ENCODE assay signal across 19 cellular contexts in the genomic region with DNA sequence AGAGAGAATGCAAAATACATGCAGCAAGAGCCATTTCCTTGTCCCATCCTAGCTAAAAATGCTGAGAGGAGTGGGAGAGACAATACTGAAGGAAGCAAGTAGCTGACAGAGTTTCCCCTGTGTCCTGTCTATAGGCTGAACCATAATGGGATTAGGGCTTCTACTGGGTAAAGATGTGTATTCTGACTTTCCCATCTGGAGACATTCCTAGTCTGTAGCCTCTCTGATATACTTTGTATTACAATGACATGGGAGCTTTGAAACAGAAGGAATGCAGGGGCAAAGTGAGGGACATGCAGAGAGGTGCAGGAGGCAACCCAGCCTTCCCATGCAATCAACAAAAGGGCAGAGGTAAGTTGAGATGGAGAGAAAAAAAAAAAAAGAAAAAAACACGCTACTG. TPM values are rescaled to one million over a fixed set of nuclear protein-coding genes. Genes with fewer than 3 reads are reported as not detected.
"Had no signal": no experiment of that assay in that cellular context is flagged by ENCODE, and none has a peak within 500 bp of the region (broad histone marks: within the 10 kb centered on the region; RNA-seq: fewer than 3 reads in every experiment).

No MANE protein-coding gene starts in this region.

- DNase-seq: activated CD4-positive, alpha-beta T cell treated with anti-CD3 and anti-CD28 coated beads for 1 hour; activated gamma-delta T cell; effector memory CD4-positive, alpha-beta T cell; esophagus squamous epithelium; mesenchymal stem cell; natural killer cell; occipital lobe; posterior cingulate gyrus; spleen; stimulated activated CD8-positive, alpha-beta memory T cell treated with anti-CD3 and anti-CD28 coated beads, Interleukin-4, amount 100 ng/mL, for 48 hours; stimulated activated naive CD4-positive, alpha-beta T cell; T-helper 2 cell; upper lobe of right lung had no signal

- H3K27me3 Mint-ChIP-seq: activated naive CD4-positive, alpha-beta T cell treated with anti-CD3 and anti-CD28 coated beads, Interleukin-2, amount 50 U/mL, for 24 hours; dendritic cell treated with granulocyte-macrophage colony-stimulating factor and Interleukin-4, amounts not matched to agents 40 ng/mL and 50 ng/mL, for 4 days had no signal

- H3K4me2 ChIP-seq: hepatocyte had no signal

- H3K27ac Mint-ChIP-seq: activated naive CD4-positive, alpha-beta T cell treated with anti-CD3 and anti-CD28 coated beads, Interleukin-2, amount 50 U/mL, for 24 hours; dendritic cell treated with granulocyte-macrophage colony-stimulating factor and Interleukin-4, amounts not matched to agents 40 ng/mL and 50 ng/mL, for 4 days; natural killer cell had no signal

- ATAC-seq: natural killer cell, upper lobe of right lung had no signal

- H3K36me3 Mint-ChIP-seq: activated naive CD4-positive, alpha-beta T cell treated with anti-CD3 and anti-CD28 coated beads, Interleukin-2, amount 50 U/mL, for 24 hours; natural killer cell had no signal

- H3K27me3 ChIP-seq: ascending aorta, esophagus squamous epithelium, hepatocyte, spleen, upper lobe of right lung had no signal

- H3K36me3 ChIP-seq: ascending aorta, esophagus squamous epithelium, spleen, upper lobe of right lung had no signal

- H3K27ac ChIP-seq: ascending aorta, esophagus squamous epithelium, hepatocyte, spleen, upper lobe of right lung, VCaP had no signal

- H3K4me3 ChIP-seq: ascending aorta, esophagus squamous epithelium, hepatocyte, spleen, upper lobe of right lung had no signal

- H3K4me1 ChIP-seq: ascending aorta, esophagus squamous epithelium, spleen had no signal

- H2AFZ ChIP-seq: hepatocyte had no signal

- H3K4me3 Mint-ChIP-seq: activated naive CD4-positive, alpha-beta T cell treated with anti-CD3 and anti-CD28 coated beads, Interleukin-2, amount 50 U/mL, for 24 hours; dendritic cell treated with granulocyte-macrophage colony-stimulating factor and Interleukin-4, amounts not matched to agents 40 ng/mL and 50 ng/mL, for 4 days; natural killer cell had no signal

- H3K9me3 ChIP-seq: ascending aorta, esophagus squamous epithelium, spleen, upper lobe of right lung had no signal

- H3K79me2 ChIP-seq: hepatocyte had no signal

- H3K4me1 Mint-ChIP-seq: activated naive CD4-positive, alpha-beta T cell treated with anti-CD3 and anti-CD28 coated beads, Interleukin-2, amount 50 U/mL, for 24 hours; natural killer cell had no signal

RNA-seq across cellular contexts. Expression of a gene that starts 10.5 kb away (rescaled TPM):
- total RNA-seq: activated CD8-positive, alpha-beta memory T cell treated with anti-CD3 and anti-CD28 coated beads for 36 hours; natural killer cell had no signal
